In the genomic region with DNA sequence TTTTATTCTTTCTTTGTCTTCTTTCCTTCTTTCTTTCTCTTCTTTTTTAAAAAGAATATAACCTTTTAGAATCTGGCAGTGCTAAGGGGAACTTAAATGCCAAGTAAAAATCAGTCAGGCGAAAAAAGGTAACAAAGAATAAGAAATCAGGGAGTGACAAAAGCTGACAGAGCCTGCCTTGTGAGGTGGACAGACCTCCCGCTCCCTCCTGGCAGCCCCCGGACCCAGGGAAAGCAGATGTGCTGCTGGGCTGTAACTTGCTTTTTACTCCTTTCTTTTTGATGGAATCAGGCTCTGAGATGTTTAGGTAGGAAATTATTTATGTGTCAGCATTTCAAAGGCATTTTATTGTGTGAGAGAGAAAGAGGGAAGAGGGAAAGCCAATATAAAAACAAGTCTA, we compare ENCODE assay signal across 17 cellular contexts.
DNase-seq lines count a peak whose midpoint lies in the region; ATAC-seq and TF ChIP-seq lines count a peak whose summit lies in the region.
"Had no signal": no experiment of that assay in that cellular context is flagged by ENCODE, and none has a peak within 500 bp of the region (broad histone marks: within the 10 kb centered on the region; RNA-seq: fewer than 3 reads in every experiment).

No MANE protein-coding gene starts in this region.

- no peak for TF ChIP-seq CTCF in natural killer cell (IDR thresholded peaks at IDR 0.05)
- TF ChIP-seq CTCF in nephron (IDR thresholded peaks at IDR 0.05; ENCODE audit: unreplicated experiment in 3 of 3), result no peak

- H3K27ac Mint-ChIP-seq in natural killer cell, result peak overlapping the region; percentile 39 to 54
- peak overlapping the region in 1 of 2 donors; percentile 34 for H3K27ac Mint-ChIP-seq in natural killer cell treated with Interleukin-12 subunit alpha and Interleukin-12 subunit beta and Interleukin-15 and Interleukin-18, amount 100 ng/mL, for 72 hours
- H3K27ac Mint-ChIP-seq in nephron, result peak overlapping the region; percentile 62 to 78 (median 70)
- no peak overlapping the region for H3K27ac Mint-ChIP-seq in activated T-helper 2 cell treated with anti-CD3 and anti-CD28 coated beads, Interferon-gamma antibody, Interleukin-2, Interleukin-4, amounts not matched to agents 10 μg/mL and 5 μg/mL and 100 μg/mL, durations not matched to agents 14 hours and 24 hours and 36 hours
- H3K27ac Mint-ChIP-seq: B cell had no signal

- H3K36me3 Mint-ChIP-seq in natural killer cell (peaks cover 21% of the 10 kb centered on the region), nephron (ENCODE audit: low read depth) (peaks cover 37% of the 10 kb centered on the region)
- peaks cover 19% of the 10 kb centered on the region for H3K36me3 Mint-ChIP-seq in natural killer cell treated with Interleukin-12 subunit alpha and Interleukin-12 subunit beta and Interleukin-15 and Interleukin-18, amount 100 ng/mL, for 72 hours
- H3K36me3 Mint-ChIP-seq in activated T-helper 2 cell treated with anti-CD3 and anti-CD28 coated beads, Interferon-gamma antibody, Interleukin-2, Interleukin-4, amounts not matched to agents 10 μg/mL and 5 μg/mL and 100 μg/mL, durations not matched to agents 14 hours and 24 hours and 36 hours (ENCODE audit: low read depth), result peaks cover 83% of the 10 kb centered on the region

- peak overlapping the region; percentile 21 for H3K27ac ChIP-seq in cingulate gyrus (ENCODE audit: low read depth, low read length)
- H3K27ac ChIP-seq: GM23248, RWPE1 had no signal

- no peak for DNase-seq in natural killer cell
- no peak for DNase-seq in natural killer cell treated with Interleukin-12 subunit alpha and Interleukin-12 subunit beta and Interleukin-15 and Interleukin-18, amount 100 ng/mL, for 72 hours (ENCODE audit: low spot score)
- DNase-seq in DMS79 (lab: John Stamatoyannopoulos, UW), result no peak
- DNase-seq in activated T-helper 2 cell treated with anti-CD3 and anti-CD28 coated beads, Interferon-gamma antibody, Interleukin-2, Interleukin-4, amounts not matched to agents 10 μg/mL and 5 μg/mL and 100 μg/mL, durations not matched to agents 14 hours and 24 hours and 36 hours (ENCODE audit: low spot score), result no peak
- DNase-seq in NCI-H226, result no peak
- DNase-seq: CD4-positive, alpha-beta memory T cell; GF-D8; GM23248; KBM-7; NCI-H1048; NCI-H146; NCI-H345 had no signal

- H3K4me3 Mint-ChIP-seq in natural killer cell (no peak overlapping the region), nephron (peak overlapping the region in 1 of 3 experiments; percentile 28)
- H3K4me3 Mint-ChIP-seq in natural killer cell treated with Interleukin-12 subunit alpha and Interleukin-12 subunit beta and Interleukin-15 and Interleukin-18, amount 100 ng/mL, for 72 hours, result no peak overlapping the region
- no peak overlapping the region for H3K4me3 Mint-ChIP-seq in activated T-helper 2 cell treated with anti-CD3 and anti-CD28 coated beads, Interferon-gamma antibody, Interleukin-2, Interleukin-4, amounts not matched to agents 10 μg/mL and 5 μg/mL and 100 μg/mL, durations not matched to agents 14 hours and 24 hours and 36 hours (ENCODE audit: low read depth)
- H3K4me3 Mint-ChIP-seq: B cell; CD4-positive, alpha-beta memory T cell had no signal

- intact Hi-C loops in natural killer cell (cut with micrococcal nuclease), result no loop called here
- intact Hi-C loops in activated T-helper 2 cell treated with anti-CD3 and anti-CD28 coated beads, Interferon-gamma antibody, Interleukin-2, Interleukin-4, amounts not matched to agents 10 μg/mL and 5 μg/mL and 100 μg/mL, durations not matched to agents 14 hours and 24 hours and 36 hours (cut with micrococcal nuclease), result no loop called here

- H3K27me3 Mint-ChIP-seq in natural killer cell (ENCODE audit: low read depth in 2 of 2), result no peaks in the 10 kb centered on the region
- H3K27me3 Mint-ChIP-seq in natural killer cell treated with Interleukin-12 subunit alpha and Interleukin-12 subunit beta and Interleukin-15 and Interleukin-18, amount 100 ng/mL, for 72 hours, result no peaks in the 10 kb centered on the region
- no peaks in the 10 kb centered on the region for H3K27me3 Mint-ChIP-seq in nephron (ENCODE audit: low read depth)
- H3K27me3 Mint-ChIP-seq in activated T-helper 2 cell treated with anti-CD3 and anti-CD28 coated beads, Interferon-gamma antibody, Interleukin-2, Interleukin-4, amounts not matched to agents 10 μg/mL and 5 μg/mL and 100 μg/mL, durations not matched to agents 14 hours and 24 hours and 36 hours (ENCODE audit: low read depth), result no peaks in the 10 kb centered on the region
- H3K27me3 Mint-ChIP-seq: B cell; CD4-positive, alpha-beta memory T cell had no signal

- H3K4me1 Mint-ChIP-seq in natural killer cell, result peaks cover 20 to 25% of the 10 kb centered on the region in 2 donors
- H3K4me1 Mint-ChIP-seq in natural killer cell treated with Interleukin-12 subunit alpha and Interleukin-12 subunit beta and Interleukin-15 and Interleukin-18, amount 100 ng/mL, for 72 hours (ENCODE audit: low read depth in 2 of 2), result peaks cover 10 to 15% of the 10 kb centered on the region in 2 donors
- peaks cover 22% of the 10 kb centered on the region for H3K4me1 Mint-ChIP-seq in nephron
- peaks cover 12% of the 10 kb centered on the region for H3K4me1 Mint-ChIP-seq in activated T-helper 2 cell treated with anti-CD3 and anti-CD28 coated beads, Interferon-gamma antibody, Interleukin-2, Interleukin-4, amounts not matched to agents 10 μg/mL and 5 μg/mL and 100 μg/mL, durations not matched to agents 14 hours and 24 hours and 36 hours (ENCODE audit: low read depth)
- H3K4me1 Mint-ChIP-seq: B cell had no signal

- H3K9me3 Mint-ChIP-seq in natural killer cell (no peaks in the 10 kb centered on the region), nephron (no peaks in the 10 kb centered on the region)
- no peaks in the 10 kb centered on the region for H3K9me3 Mint-ChIP-seq in natural killer cell treated with Interleukin-12 subunit alpha and Interleukin-12 subunit beta and Interleukin-15 and Interleukin-18, amount 100 ng/mL, for 72 hours
- no peaks in the 10 kb centered on the region for H3K9me3 Mint-ChIP-seq in activated T-helper 2 cell treated with anti-CD3 and anti-CD28 coated beads, Interferon-gamma antibody, Interleukin-2, Interleukin-4, amounts not matched to agents 10 μg/mL and 5 μg/mL and 100 μg/mL, durations not matched to agents 14 hours and 24 hours and 36 hours
- H3K9me3 Mint-ChIP-seq: CD4-positive, alpha-beta memory T cell had no signal

- ATAC-seq in natural killer cell, result no peak
- ATAC-seq in natural killer cell treated with Interleukin-12 subunit alpha and Interleukin-12 subunit beta and Interleukin-15 and Interleukin-18, amount 100 ng/mL, for 72 hours, result no peak
- ATAC-seq: HCT116 had no signal
